In the genomic region with DNA sequence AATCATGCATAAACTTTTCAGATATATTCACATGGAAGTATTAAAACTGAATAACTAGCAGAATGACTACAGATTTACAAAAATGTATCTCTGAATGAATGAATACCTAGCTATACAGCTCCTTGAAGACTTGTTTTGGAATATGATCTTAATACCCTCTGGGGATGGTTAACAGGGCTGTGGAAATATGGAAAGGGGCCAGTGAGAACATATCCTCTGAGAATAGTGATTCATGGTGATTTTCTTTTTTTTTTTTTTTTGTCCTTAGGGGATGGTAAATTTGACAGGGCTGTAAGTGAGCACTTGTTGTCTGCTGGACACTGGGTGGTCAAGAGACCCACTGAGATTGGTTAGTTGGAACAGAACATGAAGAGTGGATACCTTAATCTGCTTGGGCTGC, we compare ENCODE assay signal across 31 cellular contexts.
DNase-seq lines count a peak whose midpoint lies in the region; ATAC-seq and TF ChIP-seq lines count a peak whose summit lies in the region.
"Had no signal": no experiment of that assay in that cellular context is flagged by ENCODE, and none has a peak within 500 bp of the region (broad histone marks: within the 10 kb centered on the region; RNA-seq: fewer than 3 reads in every experiment).

No MANE protein-coding gene starts in this region.

- ATAC-seq in foreskin keratinocyte (no peak), GM18867 (IDR thresholded peaks at IDR 0.05; ENCODE audit: unreplicated experiment) (no peak), GM21529 (IDR thresholded peaks at IDR 0.05; ENCODE audit: unreplicated experiment) (no peak)
- no peak for ATAC-seq in stimulated activated naive B cell treated with anti-CD40 and anti-IgM and Interleukin-4, amounts not matched to agents 10 μg/mL and 1 μg/mL and 100 μg/mL, for 72 hours (replicated peaks)
- ATAC-seq: A549, HCT116, natural killer cell had no signal

- in situ Hi-C loops in ACHN (cut with HindIII; ENCODE audit: low pct_ligation_motif_present, low pct_unique_long_range_greater_than_20kb, low sequenced_read_pairs): no loop called here

- no peak overlapping the region for H3K4me3 Mint-ChIP-seq in stimulated activated naive B cell treated with anti-CD40 and anti-IgM and Interleukin-4, amounts not matched to agents 10 μg/mL and 1 μg/mL and 100 μg/mL, for 72 hours
- H3K4me3 Mint-ChIP-seq: activated CD4-positive, alpha-beta memory T cell treated with anti-CD3 and anti-CD28 coated beads, Interleukin-2, amount 10 ng/mL, durations not matched to agents 7 days and 5 days; activated naive CD4-positive, alpha-beta T cell treated with anti-CD3 and anti-CD28 coated beads, Interleukin-2, amount 50 U/mL, for 24 hours; endodermal cell; natural killer cell; T-helper 1 cell treated with Interleukin-12 subunit alpha and Interleukin-12 subunit beta and Interleukin-4 antibody, amounts not matched to agents 30 μg/mL and 1 μg/mL, for 36 hours had no signal

- no peak overlapping the region for H3K27ac Mint-ChIP-seq in stimulated activated naive B cell treated with anti-CD40 and anti-IgM and Interleukin-4, amounts not matched to agents 10 μg/mL and 1 μg/mL and 100 μg/mL, for 72 hours
- H3K27ac Mint-ChIP-seq: activated CD4-positive, alpha-beta memory T cell treated with anti-CD3 and anti-CD28 coated beads, Interleukin-2, amount 10 ng/mL, durations not matched to agents 7 days and 5 days; activated naive CD4-positive, alpha-beta T cell treated with anti-CD3 and anti-CD28 coated beads, Interleukin-2, amount 50 U/mL, for 24 hours; activated T-helper 2 cell treated with anti-CD3 and anti-CD28 coated beads, Interferon-gamma antibody, Interleukin-2, Interleukin-4, amounts not matched to agents 10 μg/mL and 5 μg/mL and 100 μg/mL, durations not matched to agents 14 hours and 24 hours and 36 hours; endodermal cell; natural killer cell; T-helper 1 cell treated with Interleukin-12 subunit alpha and Interleukin-12 subunit beta and Interleukin-4 antibody, amounts not matched to agents 30 μg/mL and 1 μg/mL, for 36 hours had no signal

- no peaks in the 10 kb centered on the region for H3K4me1 Mint-ChIP-seq in stimulated activated naive B cell treated with anti-CD40 and anti-IgM and Interleukin-4, amounts not matched to agents 10 μg/mL and 1 μg/mL and 100 μg/mL, for 72 hours
- H3K4me1 Mint-ChIP-seq: activated naive CD4-positive, alpha-beta T cell treated with anti-CD3 and anti-CD28 coated beads, Interleukin-2, amount 50 U/mL, for 24 hours; endodermal cell; natural killer cell had no signal

- TF ChIP-seq CTCF in cardiac fibroblast (IDR thresholded peaks at IDR 0.05; ENCODE audit: low read depth, low read length) (no peak), foreskin keratinocyte (conservative IDR thresholded peaks at IDR 0.05) (no peak)

- peaks cover 23% of the 10 kb centered on the region for H3K36me3 ChIP-seq in MG63

- H3K36me3 Mint-ChIP-seq in stimulated activated naive B cell treated with anti-CD40 and anti-IgM and Interleukin-4, amounts not matched to agents 10 μg/mL and 1 μg/mL and 100 μg/mL, for 72 hours: peaks cover 29% of the 10 kb centered on the region in 2 donors

- H3K4me3 ChIP-seq in MG63: no peak overlapping the region
- no peak overlapping the region for H3K4me3 ChIP-seq in cardiac fibroblast (replicated peaks in 1 of 2; ENCODE audit: low read depth in 2 of 2, low read length in 2 of 2)
- H3K4me3 ChIP-seq: A549, SJSA1, smooth muscle cell had no signal

- no peaks in the 10 kb centered on the region for H3K9me3 Mint-ChIP-seq in stimulated activated naive B cell treated with anti-CD40 and anti-IgM and Interleukin-4, amounts not matched to agents 10 μg/mL and 1 μg/mL and 100 μg/mL, for 72 hours
- H3K9me3 Mint-ChIP-seq: activated CD4-positive, alpha-beta memory T cell treated with anti-CD3 and anti-CD28 coated beads, Interleukin-2, amount 10 ng/mL, durations not matched to agents 7 days and 5 days; activated naive CD4-positive, alpha-beta T cell treated with anti-CD3 and anti-CD28 coated beads, Interleukin-2, amount 50 U/mL, for 24 hours; activated T-helper 2 cell treated with anti-CD3 and anti-CD28 coated beads, Interferon-gamma antibody, Interleukin-2, Interleukin-4, amounts not matched to agents 10 μg/mL and 5 μg/mL and 100 μg/mL, durations not matched to agents 14 hours and 24 hours and 36 hours; endodermal cell; natural killer cell; T-helper 1 cell treated with Interleukin-12 subunit alpha and Interleukin-12 subunit beta and Interleukin-4 antibody, amounts not matched to agents 30 μg/mL and 1 μg/mL, for 36 hours had no signal

- DNase-seq in Daoy (ENCODE audit: low read depth): peak; percentile 5
- DNase-seq in MG63: peak; percentile 16
- peak; percentile 50 to 79 for DNase-seq in cardiac fibroblast (ENCODE audit: low read depth in 2 of 2)
- peak; percentile 21 to 58 for DNase-seq in foreskin keratinocyte
- no peak for DNase-seq in stimulated activated naive B cell treated with anti-CD40 and anti-IgM and Interleukin-4, amounts not matched to agents 10 μg/mL and 1 μg/mL and 100 μg/mL, for 72 hours
- DNase-seq in ACHN: no peak
- DNase-seq: activated CD4-positive, alpha-beta memory T cell treated with anti-CD3 and anti-CD28 coated beads, Interleukin-2, amount 10 ng/mL, durations not matched to agents 7 days and 5 days; activated CD4-positive, alpha-beta T cell treated with anti-CD3 and anti-CD28 coated beads for 1 hour; activated CD8-positive, alpha-beta memory T cell treated with anti-CD3 and anti-CD28 coated beads, Interleukin-2, amount 50 U/mL, for 48 hours; anterior cingulate cortex; BE2C; cortex of kidney; endodermal cell; GF-D8; natural killer cell; NCI-H1105; NCI-H1930; NCI-H526 treated with DMSO at 0.1 percent for 48 hours; retina; stimulated activated CD4-positive, alpha-beta T cell treated with anti-CD3 and anti-CD28 coated beads, Interleukin-1b, Interleukin-23, amount 100 ng/mL, for 48 hours; trophoblast cell had no signal

- no peak overlapping the region for H3K27ac ChIP-seq in foreskin keratinocyte
- H3K27ac ChIP-seq: HL-60, SJSA1 had no signal

- no peaks in the 10 kb centered on the region for H3K9me3 ChIP-seq in MG63
- H3K9me3 ChIP-seq: A549, BE2C, SJSA1 had no signal

- H3K27me3 Mint-ChIP-seq in stimulated activated naive B cell treated with anti-CD40 and anti-IgM and Interleukin-4, amounts not matched to agents 10 μg/mL and 1 μg/mL and 100 μg/mL, for 72 hours: no peaks in the 10 kb centered on the region
- H3K27me3 Mint-ChIP-seq: activated CD4-positive, alpha-beta memory T cell treated with anti-CD3 and anti-CD28 coated beads, Interleukin-2, amount 10 ng/mL, durations not matched to agents 7 days and 5 days; activated naive CD4-positive, alpha-beta T cell treated with anti-CD3 and anti-CD28 coated beads, Interleukin-2, amount 50 U/mL, for 24 hours had no signal

- peaks cover 11% of the 10 kb centered on the region for H3K4me1 ChIP-seq in foreskin keratinocyte
- H3K4me1 ChIP-seq: BE2C had no signal

- H3K27me3 ChIP-seq in MG63: no peaks in the 10 kb centered on the region
- no peaks in the 10 kb centered on the region for H3K27me3 ChIP-seq in foreskin keratinocyte
- H3K27me3 ChIP-seq: BE2C, SJSA1 had no signal

Comparison
In these comparisons a context has a peak if more than half of its experiments do, and no peak if none do; other contexts are left out.
1. DNase-seq: peak in Daoy (single experiment), MG63 (single experiment), cardiac fibroblast (2 of 2) and foreskin keratinocyte (2 of 2); none in stimulated activated naive B cell treated with anti-CD40 and anti-IgM and Interleukin-4, amounts not matched to agents 10 μg/mL and 1 μg/mL and 100 μg/mL, for 72 hours (single experiment) and ACHN (single experiment).